In genomic region chr5:154523104-154523503, GRCh38 we compare ENCODE assay signal across 1 cellular context.
TF ChIP-seq lines count a peak whose summit lies in the region.

No MANE protein-coding gene starts in this region.

TF ChIP-seq in GM23338, 12 proteins besides CTCF, POLR2A, EP300 and RAD21 (continued from another document):
- TF ChIP-seq ZNF462 (CRISPR knock-in tag; IDR thresholded peaks at IDR 0.05) (no peak), CREB1 (CRISPR knock-in tag; IDR thresholded peaks at IDR 0.05; ENCODE audit: low read depth) (no peak), POLR2AphosphoS5 (IDR thresholded peaks at IDR 0.05; ENCODE audit: low read depth) (no peak)
